In the genomic region with DNA sequence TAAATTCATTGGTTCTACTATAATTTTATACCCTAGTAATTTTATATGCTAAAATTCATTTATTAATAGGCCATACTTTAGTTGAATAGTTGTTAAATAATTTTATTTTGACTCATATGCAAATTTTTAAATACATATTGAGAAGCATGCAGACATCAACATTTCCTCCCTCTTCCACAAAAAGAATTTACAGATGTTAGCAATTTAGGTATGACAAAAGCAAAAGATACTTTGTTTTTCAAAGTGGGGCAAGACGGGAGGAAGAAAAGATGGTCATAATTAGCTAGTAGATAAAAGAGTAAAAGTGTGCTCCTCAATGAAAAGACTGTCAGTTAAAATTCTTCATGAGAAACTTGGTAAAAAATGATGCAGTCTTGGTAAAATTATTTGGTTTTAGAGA, we compare ENCODE assay signal across 19 cellular contexts.
DNase-seq lines count a peak whose midpoint lies in the region; ATAC-seq and TF ChIP-seq lines count a peak whose summit lies in the region.
"Had no signal": no experiment of that assay in that cellular context is flagged by ENCODE, and none has a peak within 500 bp of the region (broad histone marks: within the 10 kb centered on the region; RNA-seq: fewer than 3 reads in every experiment).

No MANE protein-coding gene starts in this region.

- H3K4me3 ChIP-seq in HFF-Myc (replicated peaks; ENCODE audit: low read depth, low read length) (no peak overlapping the region), fibroblast of mammary gland (ENCODE audit: control insufficient read depth, low read depth, low read length) (no peak overlapping the region), Karpas-422 (ENCODE audit: low read length) (no peak overlapping the region)

- H3K4me1 ChIP-seq in Karpas-422 (ENCODE audit: low read length) = no peaks in the 10 kb centered on the region

- no peak overlapping the region for H3K27ac ChIP-seq in Karpas-422 (ENCODE audit: low read length)
- H3K27ac ChIP-seq: C4-2B, HL-60 had no signal

- H3K9me3 ChIP-seq in Karpas-422 (ENCODE audit: low read length) = no peaks in the 10 kb centered on the region
- H3K9me3 ChIP-seq: Caco-2 had no signal

- H3K27me3 ChIP-seq in Karpas-422 (ENCODE audit: low read length) = no peaks in the 10 kb centered on the region

- no peaks in the 10 kb centered on the region for H3K36me3 ChIP-seq in Karpas-422 (ENCODE audit: insufficient read depth, low read length)

- no peak overlapping the region for H3K4me2 ChIP-seq in Karpas-422 (ENCODE audit: low read depth, low read length, poor library complexity, severe bottlenecking)

- TF ChIP-seq CTCF in AG09319 (IDR thresholded peaks at IDR 0.05; ENCODE audit: low read depth, low read length) (no peak), HFF-Myc (IDR thresholded peaks at IDR 0.05; ENCODE audit: low read depth, low read length, missing control alignments) (no peak), fibroblast of mammary gland (conservative IDR thresholded peaks at IDR 0.05; ENCODE audit: control insufficient read depth, insufficient read depth, low read depth, low read length) (no peak)

- no peaks in the 10 kb centered on the region for H3K79me2 ChIP-seq in Karpas-422 (ENCODE audit: low read length)

- ATAC-seq in GM18867 (IDR thresholded peaks at IDR 0.05; ENCODE audit: unreplicated experiment) = no peak
- ATAC-seq in HG03135 (IDR thresholded peaks at IDR 0.05; ENCODE audit: unreplicated experiment) = no peak
- ATAC-seq: HCT116, HepG2 had no signal

- peak; percentile 4 for DNase-seq in AG09319 (ENCODE audit: extremely low read depth, low read depth)
- peak; percentile 2 for DNase-seq in HFF-Myc (ENCODE audit: extremely low read depth, low read depth)
- DNase-seq in fibroblast of mammary gland (ENCODE audit: low read depth) = peak; percentile 3
- DNase-seq in NCI-H1436 (lab: John Stamatoyannopoulos, UW) = no peak
- DNase-seq in Karpas-422 = no peak
- DNase-seq: 8988T; AML-193; Caco-2; CD4-positive, alpha-beta T cell; GDM1; GOT3; H7; KBM-7 had no signal

- no peaks in the 10 kb centered on the region for H4K20me1 ChIP-seq in Karpas-422 (ENCODE audit: insufficient read depth, low read depth, low read length)

- H2AFZ ChIP-seq in Karpas-422 (ENCODE audit: low read length) = no peak overlapping the region

- H3K9ac ChIP-seq in Karpas-422 (ENCODE audit: low read length) = no peak overlapping the region

- no peaks in the 10 kb centered on the region for H3K9me2 ChIP-seq in Karpas-422 (replicated peaks; ENCODE audit: insufficient read depth, low read length)

Comparison
In these comparisons a context has a peak if more than half of its experiments do, and no peak if none do; other contexts are left out.
1. DNase-seq: peak in AG09319 (single experiment), HFF-Myc (single experiment) and fibroblast of mammary gland (single experiment); none in NCI-H1436 (single experiment) and Karpas-422 (single experiment).